Comparison of ENCODE assay signal across 8 cellular contexts in genomic region chr16:88452485-88453216, GRCh38. TPM values are rescaled to one million over a fixed set of nuclear protein-coding genes. Genes with fewer than 3 reads are reported as not detected.
DNase-seq lines count a peak whose midpoint lies in the region; ATAC-seq, FAIRE-seq and TF ChIP-seq lines count a peak whose summit lies in the region.

No MANE protein-coding gene starts in this region.

- in situ Hi-C loops in GM12878 (cut with MboI), result loop anchor here (5.0 to 10.0 kb wide), 2 partner anchors 115 to 332 kb away; partner anchors contain the start of gene PIEZO1

- RAD21 ChIA-PET in GM12878 (lab: Charles Lee; ENCODE audit: unreplicated experiment), result interaction anchor here (1.0 to 1.1 kb wide), 2 partner anchors 108 to 118 kb away, joined by 3 to 4 read pairs; partner anchors contain the start of gene ZC3H18

- peak overlapping the region; percentile 79 for H3K27ac ChIP-seq in GM12878 (ENCODE audit: control insufficient read depth, insufficient read depth)

- peaks cover 22% of the 10 kb centered on the region for H3K79me2 ChIP-seq in GM12878 (ENCODE audit: control insufficient read depth, insufficient read depth, low read length)

- peak overlapping the region; percentile 58; the same call in 1 of the 2 replicates for H3K9ac ChIP-seq in GM12878 (ENCODE audit: control insufficient read depth, insufficient read depth, low read length)

- FAIRE-seq in GM12892 (lab: Jason Lieb, UNC) (peak; percentile 99), GM12878 (lab: Jason Lieb, UNC) (peak; percentile 90)

- SMC1A ChIA-PET in GM12878 (lab: Charles Lee; ENCODE audit: uncharacterized antibody, unreplicated experiment), result no interaction called here

- peak; percentile 50 for ATAC-seq in HG02840 (IDR thresholded peaks at IDR 0.05; ENCODE audit: low FRiP score, unreplicated experiment)
- ATAC-seq in GM12878, result peak; percentile 72
- no peak for ATAC-seq in GM18858 (IDR thresholded peaks at IDR 0.05; ENCODE audit: unreplicated experiment)

- peak overlapping the region; percentile 91 for H2AFZ ChIP-seq in GM12878 (ENCODE audit: control insufficient read depth, low read depth, low read length)

- no peaks in the 10 kb centered on the region for H3K9me3 ChIP-seq in GM12878 (replicated peaks; ENCODE audit: control insufficient read depth, insufficient read depth, low read length)

- H3K27me3 ChIP-seq in GM12878 (replicated peaks in 1 of 2; ENCODE audit: control insufficient read depth in 2 of 2, insufficient read depth in 2 of 2, low read length in 1 of 2), result peaks cover 0 to 2% of the 10 kb centered on the region in 2 experiments; a peak in 1 of 4 replicates

- CTCF ChIA-PET in GM12878 (lab: Yijun Ruan, JAX), result interaction anchor here (1.0 kb wide), 1 partner anchor 108 kb away, joined by 3 read pairs; no protein-coding TSS in a partner anchor

- H3K4me3 ChIP-seq in GM12878 (peak overlapping the region; percentile 64), retinal pigment epithelial cell (ENCODE audit: low read length) (peak overlapping the region; percentile 60)

- intact Hi-C loops in GM12878 (cut with micrococcal nuclease; ENCODE audit: unreplicated experiment), result loop anchor here (10.0 kb wide), 1 partner anchor 1068 kb away; the partner anchor contains the start of gene FBXO31

- no peak for TF ChIP-seq EP300 in GM12878 (IDR thresholded peaks at IDR 0.05; ENCODE audit: borderline replicate concordance in 1 of 2, control insufficient read depth in 1 of 2, low read depth in 2 of 2, low read length in 2 of 2)

- TF ChIP-seq CTCF in GM12878 (IDR thresholded peaks at IDR 0.05 in 2 of 3, conservative IDR thresholded peaks at IDR 0.05 in 1 of 3; ENCODE audit: control insufficient read depth in 2 of 3, extremely low read depth in 1 of 3, insufficient read depth in 1 of 3, low read depth in 3 of 3, low read length in 3 of 3), result no peak
- TF ChIP-seq CTCF in retinal pigment epithelial cell (conservative IDR thresholded peaks at IDR 0.05; ENCODE audit: low read depth, low read length), result no peak

- no peak for TF ChIP-seq RAD21 in GM12878 (IDR thresholded peaks at IDR 0.05; ENCODE audit: insufficient read depth, low read depth, low read length)

- no TSS peak for BruUV-seq in GM12878 (replicated peaks; lab: Mats Ljungman, UMichigan)

- POLR2A ChIA-PET in GM12878 (lab: Charles Lee), result interaction anchor here (0.9 to 1.0 kb wide), 2 partner anchors 11 to 210 kb away, joined by 3 read pairs; partner anchors contain the start of gene MVD

- peaks cover 29% of the 10 kb centered on the region for H3K4me1 ChIP-seq in GM12878 (ENCODE audit: control insufficient read depth, insufficient read depth, low read length)

- WGBS in GM12878 (ENCODE audit: insufficient coverage, insufficient replicate concordance, low lambda C conversion rate, missing lambda C conversion rate), result 18% methylated on average over 19 of the region's 72 CpGs

- peak overlapping the region; percentile 96 for H3K4me2 ChIP-seq in GM12878 (ENCODE audit: control insufficient read depth, insufficient read depth)

- TF ChIP-seq POLR2A in GM12892 (IDR thresholded peaks at IDR 0.05; ENCODE audit: low read depth, low read length) (no peak), GM12878 (IDR thresholded peaks at IDR 0.05; ENCODE audit: low read depth, low read length) (0 out of 2 replicates have a peak, but pooled peaks have one; percentile 9)

- DNase-seq in GM12892 (ENCODE audit: insufficient read length) (peak; percentile 98), NCI-H146 (lab: John Stamatoyannopoulos, UW) (peak; percentile 92), T1000 (lab: John Stamatoyannopoulos, UW) (peak; percentile 91), GM12878 (ENCODE audit: low read depth, low spot score) (peak; percentile 67), hypothalamus (lab: John Stamatoyannopoulos, UW) (peak; percentile 18 to 95 (median 87)), retinal pigment epithelial cell (ENCODE audit: low read depth) (peak; percentile 76)

- H4K20me1 ChIP-seq in GM12878 (ENCODE audit: control insufficient read depth, insufficient read depth), result no peaks in the 10 kb centered on the region

- H3K36me3 ChIP-seq in GM12878 (ENCODE audit: control insufficient read depth in 2 of 2, insufficient read depth in 2 of 2, low read length in 1 of 2), result no peaks in the 10 kb centered on the region

TF ChIP-seq in GM12878, 131 proteins besides CTCF, POLR2A, EP300 and RAD21 (continues in another document):
- no peak for TF ChIP-seq ZBTB40 (IDR thresholded peaks at IDR 0.05; ENCODE audit: borderline replicate concordance)
- TF ChIP-seq EGR1 (IDR thresholded peaks at IDR 0.05; ENCODE audit: borderline replicate concordance in 1 of 2, low read depth in 2 of 2, low read length in 2 of 2), result peak in 1 of 2 experiments; percentile 80; a peak in 2 of 3 replicates
- peak; percentile 94 for TF ChIP-seq MXI1 (IDR thresholded peaks at IDR 0.05; ENCODE audit: low read depth, low read length)
- TF ChIP-seq KLF5 (IDR thresholded peaks at IDR 0.05; ENCODE audit: partially characterized antibody), result peak; percentile 78
- no peak for TF ChIP-seq CEBPZ (IDR thresholded peaks at IDR 0.05; ENCODE audit: low read depth, low read length)
- peak; percentile 58 for TF ChIP-seq IKZF1 (conservative IDR thresholded peaks at IDR 0.05)
- TF ChIP-seq MTA2 (IDR thresholded peaks at IDR 0.05; ENCODE audit: low read depth), result 0 out of 2 replicates have a peak, but pooled peaks have one; percentile 11
- no peak for TF ChIP-seq SMAD5 (IDR thresholded peaks at IDR 0.05; ENCODE audit: low read depth)

RNA-seq across cellular contexts. Expression of gene ZFPM1, which starts 0.4 kb away (rescaled TPM):
- 0.25 TPM for polyA plus RNA-seq in GM12892 (2012; ENCODE audit: missing spikeins)
- 5.8 and 7.0 TPM in 2 replicates for total RNA-seq in GM12878 (2013; cell fraction: nucleolus; rRNA removed)
- 0.82 and 1.1 TPM in 2 replicates for total RNA-seq in GM12878 (2014; rRNA removed)
- 0.23 and 0.36 TPM in 2 replicates for total RNA-seq in GM12878 (2014; rRNA removed; fragmentation: Illumina TruSeq; extraction: Trizol)
- total RNA-seq in GM12878 (2021), result 4.0 and 5.1 TPM in 2 replicates
- 0.13 TPM for polyA plus RNA-seq in GM12878 (2011; ENCODE audit: low read depth)
- polyA plus RNA-seq in GM12878 (2011; rRNA removed), result 0.13 and 0.46 TPM in 2 replicates
- polyA plus RNA-seq in GM12878 (2011; cell fraction: cytosol; rRNA removed), result 0.34 and 0.69 TPM in 2 replicates
- polyA plus RNA-seq in GM12878 (2011; cell fraction: nucleus; rRNA removed), result 2.9 and 5.4 TPM in 2 replicates
- 1.7 and 1.8 TPM in 2 replicates for polyA plus RNA-seq in GM12878 (2012)
- 0.24 TPM in 1 of 2 replicates, not detected in the other for polyA plus RNA-seq in GM12878 (2014; fragmentation: Illumina TruSeq; extraction: Trizol)
- under 1 TPM; 0.02 to 0.03 TPM for polyA plus RNA-seq in GM12878 (2014; fragmentation: Nextera tagmentation; extraction: Ambion mirVana)
- polyA plus RNA-seq in GM12878 (2014; rRNA removed), result 1.2 and 1.5 TPM in 2 replicates
- under 1 TPM; 0.03 to 0.09 TPM for polyA plus RNA-seq in GM12878 (2016; fragmentation: Nextera tagmentation; extraction: Ambion mirVana)
- polyA minus RNA-seq in GM12878 (2011; rRNA and poly(A)+ RNA removed), result 0.51 and 1.3 TPM in 2 replicates
- 1.2 and 2.1 TPM in 2 replicates for polyA minus RNA-seq in GM12878 (2011; cell fraction: cytosol; rRNA and poly(A)+ RNA removed)
- polyA minus RNA-seq in GM12878 (2011; cell fraction: nucleus; rRNA and poly(A)+ RNA removed), result 1.2 and 5.1 TPM in 2 replicates
